ENCODE assay signal across 8 cellular contexts in genomic region chr14:23284654-23285529, GRCh38. TPM values are rescaled to one million over a fixed set of nuclear protein-coding genes. Genes with fewer than 3 reads are reported as not detected.
DNase-seq lines count a peak whose midpoint lies in the region; ATAC-seq and TF ChIP-seq lines count a peak whose summit lies in the region.

No MANE protein-coding gene starts in this region.

- peaks cover 0 to 21% (median 0%) of the 10 kb centered on the region in 11 experiments; a peak in 3 of 22 replicates for H3K36me3 ChIP-seq in BLaER1 treated with 17β-estradiol and CSF1 and Interleukin-3, amounts not matched to agents 10 nM and 100 nM
- H3K36me3 ChIP-seq in right atrium auricular region (no peaks in the 10 kb centered on the region), skeletal muscle satellite cell (ENCODE audit: insufficient read depth, low read length) (no peaks in the 10 kb centered on the region)

- H3K27me3 ChIP-seq in BLaER1 treated with 17β-estradiol and CSF1 and Interleukin-3, amounts not matched to agents 10 nM and 100 nM, result no peaks in the 10 kb centered on the region
- no peaks in the 10 kb centered on the region for H3K27me3 ChIP-seq in right atrium auricular region
- peaks cover 4% of the 10 kb centered on the region for H3K27me3 ChIP-seq in skeletal muscle satellite cell (ENCODE audit: control insufficient read depth, insufficient read depth, low read length)

- peaks cover 23% of the 10 kb centered on the region for H3K4me1 Mint-ChIP-seq in HFFc6 (ENCODE audit: low read depth)
- peaks cover 32% of the 10 kb centered on the region for H3K4me1 Mint-ChIP-seq in activated naive CD4-positive, alpha-beta T cell treated with anti-CD3 and anti-CD28 coated beads, Interleukin-2, amount 50 U/mL, for 24 hours

- peak overlapping the region; percentile 57 for H3K27ac Mint-ChIP-seq in HFFc6
- H3K27ac Mint-ChIP-seq in activated naive CD4-positive, alpha-beta T cell treated with anti-CD3 and anti-CD28 coated beads, Interleukin-2, amount 50 U/mL, for 24 hours, result peak overlapping the region; percentile 98

- peaks cover 0 to 25% (median 0%) of the 10 kb centered on the region in 11 experiments; a peak in 6 of 22 replicates for H4K20me1 ChIP-seq in BLaER1 treated with 17β-estradiol and CSF1 and Interleukin-3, amounts not matched to agents 10 nM and 100 nM

- ATAC-seq in HG03378 (IDR thresholded peaks at IDR 0.05; ENCODE audit: unreplicated experiment), result no peak

- no peaks in the 10 kb centered on the region for H3K9me3 ChIP-seq in BLaER1 treated with 17β-estradiol and CSF1 and Interleukin-3, amounts not matched to agents 10 nM and 100 nM (replicated peaks in 1 of 11)
- H3K9me3 ChIP-seq in right atrium auricular region, result no peaks in the 10 kb centered on the region
- H3K9me3 ChIP-seq in skeletal muscle satellite cell (replicated peaks; ENCODE audit: low read length), result no peaks in the 10 kb centered on the region

- H3K27me3 Mint-ChIP-seq in HFFc6 (ENCODE audit: insufficient read depth), result peaks cover under 1% of the 10 kb centered on the region; the same call in 1 of the 2 replicates
- no peaks in the 10 kb centered on the region for H3K27me3 Mint-ChIP-seq in activated naive CD4-positive, alpha-beta T cell treated with anti-CD3 and anti-CD28 coated beads, Interleukin-2, amount 50 U/mL, for 24 hours

- H3K9me3 Mint-ChIP-seq in HFFc6, result no peaks in the 10 kb centered on the region
- H3K9me3 Mint-ChIP-seq in activated naive CD4-positive, alpha-beta T cell treated with anti-CD3 and anti-CD28 coated beads, Interleukin-2, amount 50 U/mL, for 24 hours, result no peaks in the 10 kb centered on the region

- DNase-seq in HFFc6 (no peak), right atrium auricular region (ENCODE audit: low spot score) (no peak), ureter (ENCODE audit: low spot score) (no peak), NCI-H1436 (lab: John Stamatoyannopoulos, UW) (no peak)

- H3K9ac ChIP-seq in BLaER1 treated with 17β-estradiol and CSF1 and Interleukin-3, amounts not matched to agents 10 nM and 100 nM, result peak overlapping the region; percentile 78 to 93 (median 89)
- peak overlapping the region; percentile 87 for H3K9ac ChIP-seq in skeletal muscle satellite cell (ENCODE audit: low read depth, low read length)

- H3K36me3 Mint-ChIP-seq in HFFc6 (ENCODE audit: low read depth), result no peaks in the 10 kb centered on the region
- H3K36me3 Mint-ChIP-seq in activated naive CD4-positive, alpha-beta T cell treated with anti-CD3 and anti-CD28 coated beads, Interleukin-2, amount 50 U/mL, for 24 hours, result peaks cover 3% of the 10 kb centered on the region

- TF ChIP-seq CTCF in HFFc6 (IDR thresholded peaks at IDR 0.05) (no peak), right atrium auricular region (IDR thresholded peaks at IDR 0.05) (no peak)

- H3K4me2 ChIP-seq in BLaER1 treated with 17β-estradiol and CSF1 and Interleukin-3, amounts not matched to agents 10 nM and 100 nM, result peak overlapping the region; percentile 79 to 97 (median 86)
- H3K4me2 ChIP-seq in skeletal muscle satellite cell (ENCODE audit: low read length), result peak overlapping the region; percentile 87

- peaks cover 30 to 48% (median 37%) of the 10 kb centered on the region in 10 experiments for H3K4me1 ChIP-seq in BLaER1 treated with 17β-estradiol and CSF1 and Interleukin-3, amounts not matched to agents 10 nM and 100 nM
- peaks cover 0 to 33% of the 10 kb centered on the region in 2 donors for H3K4me1 ChIP-seq in right atrium auricular region
- peaks cover 18% of the 10 kb centered on the region for H3K4me1 ChIP-seq in skeletal muscle satellite cell (ENCODE audit: control insufficient read depth, insufficient read depth, low read length)

- H3K4me3 ChIP-seq in BLaER1 treated with 17β-estradiol and CSF1 and Interleukin-3, amounts not matched to agents 10 nM and 100 nM, result peak overlapping the region; percentile 75 to 92 (median 87)
- H3K4me3 ChIP-seq in right atrium auricular region (peak overlapping the region; percentile 85 to 98), skeletal muscle satellite cell (ENCODE audit: low read length) (peak overlapping the region; percentile 92)

- peak overlapping the region; percentile 98 for H3K4me3 Mint-ChIP-seq in HFFc6
- H3K4me3 Mint-ChIP-seq in activated naive CD4-positive, alpha-beta T cell treated with anti-CD3 and anti-CD28 coated beads, Interleukin-2, amount 50 U/mL, for 24 hours, result peak overlapping the region; percentile 99

- peak overlapping the region; percentile 63 to 87 (median 79) for H3K27ac ChIP-seq in BLaER1 treated with 17β-estradiol and CSF1 and Interleukin-3, amounts not matched to agents 10 nM and 100 nM
- H3K27ac ChIP-seq in right atrium auricular region, result peak overlapping the region; percentile 96 to 99

RNA-seq across cellular contexts. Expression of gene HOMEZ, which starts 1.0 kb away (rescaled TPM):
- total RNA-seq in HFFc6 (2021; fragmentation: NEBNext Ultra II Directional; extraction: Animal tissue kit (Norgen Biotek cat#: 25700)), result 1 to 10 TPM; 7.3 to 9.2 (median 7.5) TPM
- total RNA-seq in right atrium auricular region, result 10 to 100 TPM in 1 of 2 donors, 1 to 10 TPM in 1; 8.5 to 10.1 TPM
- total RNA-seq in skeletal muscle satellite cell (2012; rRNA removed), result 5.1 and 6.3 TPM in 2 replicates
- 32.7 TPM for total RNA-seq in ureter

RNA-seq across cellular contexts. Expression of gene PPP1R3E, which starts 17.8 kb away (rescaled TPM):
- total RNA-seq in HFFc6 (2021; fragmentation: NEBNext Ultra II Directional; extraction: Animal tissue kit (Norgen Biotek cat#: 25700)), result 1 to 10 TPM; 2.3 to 3.8 (median 2.6) TPM
- total RNA-seq in right atrium auricular region, result 1 to 10 TPM; 2.7 to 3.9 TPM
- 3.1 and 3.3 TPM in 2 replicates for total RNA-seq in skeletal muscle satellite cell (2012; rRNA removed)
- total RNA-seq in ureter, result 28.2 TPM

RNA-seq across cellular contexts. Expression of gene BCL2L2, which starts 21.7 kb away (rescaled TPM):
- total RNA-seq in HFFc6 (2021; fragmentation: NEBNext Ultra II Directional; extraction: Animal tissue kit (Norgen Biotek cat#: 25700)), result 10 to 100 TPM; 28.7 to 32.4 (median 31.1) TPM
- total RNA-seq in right atrium auricular region (10 to 100 TPM; 26.8 to 36.3 TPM), ureter (51.1 TPM)
- 15.1 and 17.0 TPM in 2 replicates for total RNA-seq in skeletal muscle satellite cell (2012; rRNA removed)

RNA-seq across cellular contexts. Expression of gene PABPN1, which starts 36.4 kb away (rescaled TPM):
- total RNA-seq in HFFc6 (2021; fragmentation: NEBNext Ultra II Directional; extraction: Animal tissue kit (Norgen Biotek cat#: 25700)), result 100 to 1,000 TPM; 128 to 147 (median 137) TPM
- total RNA-seq in right atrium auricular region (10 to 100 TPM; 26.0 to 36.1 TPM), ureter (178 TPM)
- 41.1 and 49.9 TPM in 2 replicates for total RNA-seq in skeletal muscle satellite cell (2012; rRNA removed)

RNA-seq across cellular contexts. Expression of gene RNF212B, which starts 47.2 kb away (rescaled TPM):
- not detected for total RNA-seq in HFFc6 (2021; fragmentation: NEBNext Ultra II Directional; extraction: Animal tissue kit (Norgen Biotek cat#: 25700))
- total RNA-seq in right atrium auricular region, result not detected
- total RNA-seq in skeletal muscle satellite cell (2012; rRNA removed), result not detected in 2 replicates
- total RNA-seq in ureter, result not detected
